In the genomic region with DNA sequence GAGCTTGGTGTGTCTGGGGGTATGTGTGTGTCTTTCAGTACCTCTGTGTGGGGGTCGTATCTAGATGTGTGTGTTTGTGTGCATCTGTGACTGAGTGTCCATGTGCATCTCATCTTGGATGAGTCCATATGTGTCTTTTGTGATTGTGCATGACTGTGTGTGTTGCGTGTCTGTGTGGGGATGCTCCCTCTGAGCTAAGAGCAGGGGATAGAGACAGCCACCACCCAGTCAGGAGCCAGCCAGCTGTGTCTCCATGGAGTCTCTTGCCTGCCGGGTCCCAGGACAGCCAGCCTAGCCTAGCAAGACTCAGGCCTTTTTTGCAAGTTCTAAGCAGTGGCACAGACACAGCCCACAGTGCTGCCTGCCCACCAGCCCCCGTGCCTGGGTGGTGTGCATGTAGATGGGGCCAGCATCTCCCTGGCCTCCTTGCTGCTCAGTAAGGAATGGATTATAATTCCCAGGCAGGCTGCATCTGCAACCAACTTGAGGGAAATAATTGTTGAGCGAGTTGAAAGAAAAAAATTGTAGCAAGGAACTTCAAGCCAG, we compare ENCODE assay signal across 1 cellular context.
TF ChIP-seq lines count a peak whose summit lies in the region.

No MANE protein-coding gene starts in this region.

TF ChIP-seq in HCT116, 20 proteins besides CTCF, POLR2A, EP300 and RAD21 (continued from another document):
- TF ChIP-seq, protein P1, sequence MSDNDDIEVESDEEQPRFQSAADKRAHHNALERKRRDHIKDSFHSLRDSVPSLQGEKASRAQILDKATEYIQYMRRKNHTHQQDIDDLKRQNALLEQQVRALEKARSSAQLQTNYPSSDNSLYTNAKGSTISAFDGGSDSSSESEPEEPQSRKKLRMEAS (IDR thresholded peaks at IDR 0.05), result no peak
- TF ChIP-seq EZH2 (IDR thresholded peaks at IDR 0.05) (no peak), POLR2AphosphoS5 (IDR thresholded peaks at IDR 0.05; ENCODE audit: low read depth, low read length) (no peak), TCF7L2 (IDR thresholded peaks at IDR 0.05; ENCODE audit: borderline replicate concordance, extremely low read depth, insufficient read depth, insufficient read length) (no peak), JUND (IDR thresholded peaks at IDR 0.05) (no peak), SRF (IDR thresholded peaks at IDR 0.05; ENCODE audit: low read depth) (no peak)
- TF ChIP-seq, protein P2, sequence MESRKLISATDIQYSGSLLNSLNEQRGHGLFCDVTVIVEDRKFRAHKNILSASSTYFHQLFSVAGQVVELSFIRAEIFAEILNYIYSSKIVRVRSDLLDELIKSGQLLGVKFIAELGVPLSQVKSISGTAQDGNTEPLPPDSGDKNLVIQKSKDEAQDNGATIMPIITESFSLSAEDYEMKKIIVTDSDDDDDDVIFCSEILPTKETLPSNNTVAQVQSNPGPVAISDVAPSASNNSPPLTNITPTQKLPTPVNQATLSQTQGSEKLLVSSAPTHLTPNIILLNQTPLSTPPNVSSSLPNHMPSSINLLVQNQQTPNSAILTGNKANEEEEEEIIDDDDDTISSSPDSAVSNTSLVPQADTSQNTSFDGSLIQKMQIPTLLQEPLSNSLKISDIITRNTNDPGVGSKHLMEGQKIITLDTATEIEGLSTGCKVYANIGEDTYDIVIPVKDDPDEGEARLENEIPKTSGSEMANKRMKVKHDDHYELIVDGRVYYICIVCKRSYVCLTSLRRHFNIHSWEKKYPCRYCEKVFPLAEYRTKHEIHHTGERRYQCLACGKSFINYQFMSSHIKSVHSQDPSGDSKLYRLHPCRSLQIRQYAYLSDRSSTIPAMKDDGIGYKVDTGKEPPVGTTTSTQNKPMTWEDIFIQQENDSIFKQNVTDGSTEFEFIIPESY (IDR thresholded peaks at IDR 0.05; ENCODE audit: extremely low read depth, insufficient replicate concordance, low read length), result no peak
TF ChIP-seq in HCT116: peak in this region for 0.
